1 cellular context compared by ENCODE assay signal in the genomic region with DNA sequence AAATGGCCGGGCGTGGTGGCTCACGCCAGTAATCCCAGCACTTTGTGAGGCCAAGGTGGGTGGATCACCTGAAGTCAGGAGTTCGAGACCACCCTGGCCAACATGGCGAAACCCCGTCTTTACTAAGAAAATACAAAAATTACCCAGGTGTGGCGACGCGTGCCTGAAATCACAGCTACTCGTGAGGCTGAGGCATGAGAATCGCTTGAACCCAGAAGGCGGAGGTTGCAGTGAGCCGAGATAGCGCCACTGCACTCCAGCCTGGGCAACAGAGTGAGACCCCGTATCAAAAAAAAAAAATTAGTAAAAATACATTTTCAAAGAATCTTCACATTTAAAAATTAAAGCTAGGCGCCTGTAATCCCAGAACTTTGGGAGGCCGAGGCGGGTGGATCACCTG.
TF ChIP-seq lines count a peak whose summit lies in the region.

No MANE protein-coding gene starts in this region.

TF ChIP-seq in K562, 482 proteins besides CTCF, POLR2A, EP300 and RAD21:
- TF ChIP-seq, protein P1, sequence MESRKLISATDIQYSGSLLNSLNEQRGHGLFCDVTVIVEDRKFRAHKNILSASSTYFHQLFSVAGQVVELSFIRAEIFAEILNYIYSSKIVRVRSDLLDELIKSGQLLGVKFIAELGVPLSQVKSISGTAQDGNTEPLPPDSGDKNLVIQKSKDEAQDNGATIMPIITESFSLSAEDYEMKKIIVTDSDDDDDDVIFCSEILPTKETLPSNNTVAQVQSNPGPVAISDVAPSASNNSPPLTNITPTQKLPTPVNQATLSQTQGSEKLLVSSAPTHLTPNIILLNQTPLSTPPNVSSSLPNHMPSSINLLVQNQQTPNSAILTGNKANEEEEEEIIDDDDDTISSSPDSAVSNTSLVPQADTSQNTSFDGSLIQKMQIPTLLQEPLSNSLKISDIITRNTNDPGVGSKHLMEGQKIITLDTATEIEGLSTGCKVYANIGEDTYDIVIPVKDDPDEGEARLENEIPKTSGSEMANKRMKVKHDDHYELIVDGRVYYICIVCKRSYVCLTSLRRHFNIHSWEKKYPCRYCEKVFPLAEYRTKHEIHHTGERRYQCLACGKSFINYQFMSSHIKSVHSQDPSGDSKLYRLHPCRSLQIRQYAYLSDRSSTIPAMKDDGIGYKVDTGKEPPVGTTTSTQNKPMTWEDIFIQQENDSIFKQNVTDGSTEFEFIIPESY (CRISPR knock-in tag; IDR thresholded peaks at IDR 0.05), result peak; percentile 89
- peak; percentile 75 for TF ChIP-seq ZNF121 (CRISPR knock-in tag; conservative IDR thresholded peaks at IDR 0.05)
